8 cellular contexts compared by ENCODE assay signal in the genomic region with DNA sequence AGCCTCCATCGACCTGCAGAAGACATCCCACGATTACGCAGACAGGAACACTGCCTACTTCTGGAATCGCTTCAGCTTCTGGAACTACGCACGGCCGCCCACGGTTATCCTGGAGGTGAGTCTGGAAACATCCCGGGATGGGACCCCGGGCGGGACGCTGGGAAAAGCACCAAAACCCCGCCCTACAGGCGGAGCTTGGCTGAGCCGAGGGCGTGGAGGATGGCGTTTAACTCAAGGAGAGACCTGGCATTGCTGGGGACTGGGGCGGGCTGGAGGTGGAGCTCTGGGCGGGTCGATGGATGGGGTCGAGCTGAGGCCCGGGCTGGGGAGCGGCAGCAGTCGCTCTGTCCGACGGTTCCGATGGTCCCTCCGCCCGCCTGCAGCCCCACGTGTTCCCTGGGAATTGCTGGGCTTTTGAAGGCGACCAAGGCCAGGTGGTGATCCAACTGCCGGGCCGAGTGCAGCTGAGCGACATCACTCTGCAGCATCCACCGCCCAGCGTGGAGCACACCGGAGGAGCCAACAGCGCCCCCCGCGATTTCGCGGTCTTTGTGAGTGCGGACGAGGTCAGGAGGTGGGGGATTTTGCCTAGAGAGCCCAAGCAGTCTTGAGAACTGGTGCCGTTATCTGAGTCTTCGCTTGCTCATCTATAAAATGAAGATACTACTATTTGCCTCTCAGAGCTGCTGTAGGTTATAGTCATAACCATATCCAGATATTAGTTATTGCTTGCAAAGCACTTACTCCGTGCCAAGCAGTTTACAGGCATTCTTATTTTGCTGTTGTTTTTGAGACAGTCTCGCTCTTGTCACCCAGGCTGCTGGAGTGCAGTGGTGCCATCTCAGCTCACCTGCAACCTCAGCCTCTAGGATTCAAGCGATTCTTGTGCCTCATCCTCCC. TPM values are rescaled to one million over a fixed set of nuclear protein-coding genes. Genes with fewer than 3 reads are reported as not detected.
DNase-seq lines count a peak whose midpoint lies in the region; ATAC-seq, FAIRE-seq and TF ChIP-seq lines count a peak whose summit lies in the region.

No MANE protein-coding gene starts in this region.

- CTCF ChIA-PET in CD4-positive, alpha-beta T cell (lab: Charles Lee): interaction anchor here (0.6 to 4.4 kb wide), 27 partner anchors 13 to 172 kb away, joined by 3 to 57 read pairs (median 4); a partner anchor contains a TSS

- H3K4me3 ChIP-seq in pancreas (peak overlapping the region in 3 of 4 donors; percentile 3 to 53 (median 36)), thymus (ENCODE audit: low read length) (peak overlapping the region; percentile 49)

- H3K4me1 ChIP-seq in pancreas (peaks cover 3 to 10% (median 7%) of the 10 kb centered on the region in 3 donors), thymus (ENCODE audit: control insufficient read depth, insufficient read depth, low read length) (peaks cover 25% of the 10 kb centered on the region)

- intact Hi-C loops in CD4-positive, alpha-beta T cell (cut with DNase I, micrococcal nuclease): loop anchor here (1.0 to 10.0 kb wide), 9 partner anchors 45 to 1627 kb away; a partner anchor contains a TSS
- intact Hi-C loops in pancreas (cut with DNase I): no loop called here

- WGBS in pancreas, 2 donors: 8 to 10% methylated on average over 37 to 49 of the region's 49 CpGs
- 5% methylated on average over 49 of the region's 49 CpGs for WGBS in thymus

- H3K4me1 Mint-ChIP-seq in CD4-positive, alpha-beta T cell (ENCODE audit: low read depth): peaks cover 39% of the 10 kb centered on the region
- peaks cover 7% of the 10 kb centered on the region for H3K4me1 Mint-ChIP-seq in glutamatergic neuron (ENCODE audit: low read depth, unreplicated experiment)

- peak overlapping the region; percentile 15 for H3K27ac ChIP-seq in CD4-positive, alpha-beta T cell (ENCODE audit: low read depth, low read length)
- H3K27ac ChIP-seq in pancreas (no peak overlapping the region), thymus (ENCODE audit: low read depth) (no peak overlapping the region)

- no peaks in the 10 kb centered on the region for H3K36me3 ChIP-seq in pancreas
- H3K36me3 ChIP-seq in thymus (ENCODE audit: control insufficient read depth, insufficient read depth): peaks cover 10% of the 10 kb centered on the region

- peak; percentile 50 to 75 (median 66) for DNase-seq in CD4-positive, alpha-beta T cell
- DNase-seq in KBM-7 (peak; percentile 87), SHP77 (lab: John Stamatoyannopoulos, UW) (peak; percentile 79 to 89), activated gamma-delta T cell (lab: John Stamatoyannopoulos, UW) (peak; percentile 52), glutamatergic neuron (peak; percentile 91), pancreas (peak; percentile 81 to 93 (median 83))

- in situ Hi-C loops in KBM-7 (cut with MboI; ENCODE audit: low pct_unique_long_range_greater_than_20kb, low sequenced_read_pairs): no loop called here

- peak overlapping the region; percentile 91 for H3K4me3 Mint-ChIP-seq in CD4-positive, alpha-beta T cell
- H3K4me3 Mint-ChIP-seq in glutamatergic neuron (ENCODE audit: unreplicated experiment): peak overlapping the region; percentile 97

- peaks cover 7% of the 10 kb centered on the region for H3K36me3 Mint-ChIP-seq in CD4-positive, alpha-beta T cell (ENCODE audit: low read depth)
- no peaks in the 10 kb centered on the region for H3K36me3 Mint-ChIP-seq in glutamatergic neuron (ENCODE audit: unreplicated experiment)

- no peaks in the 10 kb centered on the region for H3K27me3 ChIP-seq in CD4-positive, alpha-beta T cell (ENCODE audit: control insufficient read depth, insufficient read depth, low read length)
- H3K27me3 ChIP-seq in pancreas (no peaks in the 10 kb centered on the region), thymus (ENCODE audit: control insufficient read depth, insufficient read depth) (peaks cover 22% of the 10 kb centered on the region)

- TF ChIP-seq CTCF in CD4-positive, alpha-beta T cell (IDR thresholded peaks at IDR 0.05): peak; percentile 59
- TF ChIP-seq CTCF in glutamatergic neuron (IDR thresholded peaks at IDR 0.05; ENCODE audit: partially characterized antibody, unreplicated experiment) (peak; percentile 73), pancreas (IDR thresholded peaks at IDR 0.05) (no peak)

- ATAC-seq in CD4-positive, alpha-beta T cell (ENCODE audit: poor library complexity): peak; percentile 9
- ATAC-seq in GM19455 (IDR thresholded peaks at IDR 0.05; ENCODE audit: unreplicated experiment) (peak; percentile 36), pancreas (peak; percentile 18 to 57 (median 50))

- peak overlapping the region; percentile 94 for H3K27ac Mint-ChIP-seq in CD4-positive, alpha-beta T cell
- H3K27ac Mint-ChIP-seq in glutamatergic neuron (ENCODE audit: unreplicated experiment): peak overlapping the region; percentile 70

- H3K9me3 ChIP-seq in CD4-positive, alpha-beta T cell (ENCODE audit: control insufficient read depth, low read length): no peaks in the 10 kb centered on the region
- H3K9me3 ChIP-seq in pancreas (no peaks in the 10 kb centered on the region), thymus (ENCODE audit: control insufficient read depth) (no peaks in the 10 kb centered on the region)

- no peaks in the 10 kb centered on the region for H3K9me3 Mint-ChIP-seq in CD4-positive, alpha-beta T cell
- peaks cover 8% of the 10 kb centered on the region for H3K9me3 Mint-ChIP-seq in glutamatergic neuron (ENCODE audit: unreplicated experiment)

- no peak for FAIRE-seq in pancreas (lab: Jason Lieb, UNC)

- POLR2A ChIA-PET in CD4-positive, alpha-beta T cell (lab: Charles Lee): interaction anchor here (0.7 to 6.8 kb wide), 15 partner anchors 10 to 1899 kb away, joined by 3 to 147 read pairs (median 7); a partner anchor contains a TSS

- H3K27me3 Mint-ChIP-seq in CD4-positive, alpha-beta T cell: no peaks in the 10 kb centered on the region
- peaks cover 11% of the 10 kb centered on the region for H3K27me3 Mint-ChIP-seq in glutamatergic neuron (ENCODE audit: unreplicated experiment)

RNA-seq across cellular contexts. Expression of a gene that starts 3.8 kb away (rescaled TPM):
- total RNA-seq in CD4-positive, alpha-beta T cell: 10 to 100 TPM; 15.5 to 17.1 TPM
- total RNA-seq in glutamatergic neuron (ENCODE audit: unreplicated experiment) (5.0 TPM), pancreas (10 to 100 TPM; 32.7 to 65.9 (median 38.2) TPM)
- polyA plus RNA-seq in pancreas (10 to 100 TPM; 32.2 to 51.3 TPM), thymus (4.4 TPM)

RNA-seq across cellular contexts. Expression of a gene that starts 45.3 kb away (rescaled TPM):
- total RNA-seq in CD4-positive, alpha-beta T cell: 100 to 1,000 TPM; 146 to 153 TPM
- total RNA-seq in glutamatergic neuron (ENCODE audit: unreplicated experiment) (327 TPM), pancreas (100 to 1,000 TPM in 1 of 6 donors, 10 to 100 TPM in 5; 59.7 to 100 (median 70.6) TPM)
- polyA plus RNA-seq in pancreas (100 to 1,000 TPM; 131 to 138 TPM), thymus (238 TPM)

RNA-seq across cellular contexts. Expression of a gene that starts 45.3 kb away (rescaled TPM):
- total RNA-seq in CD4-positive, alpha-beta T cell: 10 to 100 TPM; 91.7 to 95.2 TPM
- total RNA-seq in glutamatergic neuron (ENCODE audit: unreplicated experiment) (147 TPM), pancreas (10 to 100 TPM; 21.0 to 46.7 (median 28.3) TPM)
- polyA plus RNA-seq in pancreas (1 to 10 TPM; 6.2 to 9.7 TPM), thymus (24.8 TPM)

Comparison
In these comparisons a context has a peak if more than half of its experiments do, and no peak if none do; other contexts are left out.
1. CTCF ChIP-seq: peak in CD4-positive, alpha-beta T cell (single experiment) and glutamatergic neuron (single experiment); none in pancreas (0 of 4).
2. intact Hi-C loops: an anchor here in CD4-positive, alpha-beta T cell (1.0 to 10.0 kb wide); none called in pancreas.
3. Peak in every context shown above with its lines, with median percentiles within 50 percentile points of each other: ATAC-seq and DNase-seq.